ENCODE assay signal across 8 cellular contexts in genomic region chrX:49001521-49002090, GRCh38. TPM values are rescaled to one million over a fixed set of nuclear protein-coding genes. Genes with fewer than 3 reads are reported as not detected.
A peak's percentile ranks its signal among the peaks of the same experiment; 100 is the strongest.
DNase-seq lines count a peak whose midpoint lies in the region; ATAC-seq and TF ChIP-seq lines count a peak whose summit lies in the region.

No MANE protein-coding gene starts in this region.

- in situ Hi-C loops in SK-MEL-5 (cut with HindIII; ENCODE audit: low pct_unique_long_range_greater_than_20kb, low sequenced_read_pairs): no loop called here

- no peak for TF ChIP-seq CTCF in C4-2B (conservative IDR thresholded peaks at IDR 0.05)
- TF ChIP-seq CTCF in adrenal gland (IDR thresholded peaks at IDR 0.05): no peak
- no peak for TF ChIP-seq CTCF in left ventricle myocardium inferior (IDR thresholded peaks at IDR 0.05; ENCODE audit: borderline replicate concordance)

- H3K36me3 ChIP-seq in adrenal gland (replicated peaks in 1 of 2): peaks cover 0 to 12% of the 10 kb centered on the region in 2 donors
- H3K36me3 ChIP-seq in left ventricle myocardium inferior: peaks cover 12% of the 10 kb centered on the region

- ATAC-seq in GM19395 (IDR thresholded peaks at IDR 0.05; ENCODE audit: unreplicated experiment): peak; percentile 43
- ATAC-seq in sciatic nerve: peak; percentile 11

- intact Hi-C loops in adrenal gland (cut with DNase I) (no loop called here), left ventricle myocardium inferior (cut with micrococcal nuclease) (no loop called here), sciatic nerve (cut with DNase I) (no loop called here)

- H3K4me1 ChIP-seq in adrenal gland (replicated peaks in 1 of 2): no peaks in the 10 kb centered on the region
- H3K4me1 ChIP-seq in left ventricle myocardium inferior: peaks cover 7% of the 10 kb centered on the region

- no peak for TF ChIP-seq POLR2A in adrenal gland (IDR thresholded peaks at IDR 0.05)

- H3K9me3 ChIP-seq in adrenal gland (replicated peaks in 1 of 3): no peaks in the 10 kb centered on the region
- H3K9me3 ChIP-seq in left ventricle myocardium inferior (replicated peaks): no peaks in the 10 kb centered on the region

- DNase-seq in HK-2 (ENCODE audit: unreplicated experiment): peak; percentile 35
- peak; percentile 18 for DNase-seq in SK-MEL-5 (ENCODE audit: low read depth, low spot score)
- DNase-seq in adrenal gland: peak in 6 of 7 donors; percentile 21 to 58 (median 36)
- DNase-seq in left ventricle myocardium inferior: no peak
- DNase-seq in sciatic nerve (ENCODE audit: low spot score): no peak
- DNase-seq in DMS114 treated with DMSO at 0.1 percent for 48 hours (lab: John Stamatoyannopoulos, UW; ENCODE audit: unreplicated experiment): no peak

- 2 to 54% (median 25%) methylated on average over 4 to 17 of the region's 17 CpGs for WGBS in adrenal gland, 4 donors

- H3K27me3 ChIP-seq in adrenal gland: no peaks in the 10 kb centered on the region
- no peaks in the 10 kb centered on the region for H3K27me3 ChIP-seq in left ventricle myocardium inferior (ENCODE audit: low read depth)

- H3K4me3 ChIP-seq in adrenal gland: peak overlapping the region in 3 of 4 donors; percentile 49 to 69 (median 63)
- H3K4me3 ChIP-seq in left ventricle myocardium inferior: peak overlapping the region; percentile 78

- H3K27ac ChIP-seq in C4-2B (peak overlapping the region; percentile 86), adrenal gland (peak overlapping the region; percentile 55 to 95 (median 82)), left ventricle myocardium inferior (replicated peaks) (peak overlapping the region; percentile 85)

RNA-seq across cellular contexts. Expression of gene GRIPAP1, which starts 0.5 kb away (rescaled TPM):
- 16.6 and 17.0 TPM in 2 replicates for total RNA-seq in SK-MEL-5 (2014; rRNA removed; shearing (Covaris generic))
- polyA plus RNA-seq in SK-MEL-5 (2015; cell fraction: cytosol; rRNA removed): 25.8 and 30.4 TPM in 2 replicates
- 127 and 132 TPM in 2 replicates for polyA plus RNA-seq in SK-MEL-5 (2015; cell fraction: nucleus; rRNA removed)
- total RNA-seq in adrenal gland (10 to 100 TPM; 27.4 to 60.3 (median 41.6) TPM), left ventricle myocardium inferior (20.7 TPM), sciatic nerve (53.5 TPM)
- 10 to 100 TPM; 39.8 to 86.6 (median 44.1) TPM for polyA plus RNA-seq in adrenal gland

RNA-seq across cellular contexts. Expression of gene KCND1, which starts 30.0 kb away (rescaled TPM):
- total RNA-seq in SK-MEL-5 (2014; rRNA removed; shearing (Covaris generic)): 0.13 and 0.24 TPM in 2 replicates
- 0.12 and 0.25 TPM in 2 replicates for polyA plus RNA-seq in SK-MEL-5 (2015; cell fraction: cytosol; rRNA removed)
- polyA plus RNA-seq in SK-MEL-5 (2015; cell fraction: nucleus; rRNA removed): 1.7 and 20.7 TPM in 2 replicates
- total RNA-seq in adrenal gland (1 to 10 TPM in 5 of 8 donors, under 1 TPM in 3; 0.24 to 2.1 (median 1.0) TPM), left ventricle myocardium inferior (0.30 TPM), sciatic nerve (2.5 TPM)
- polyA plus RNA-seq in adrenal gland: 1 to 10 TPM in 1 of 3 donors, under 1 TPM in 2; 0.77 to 2.4 (median 0.82) TPM

RNA-seq across cellular contexts. Expression of gene TFE3, which starts 41.6 kb away (rescaled TPM):
- 17.0 and 20.0 TPM in 2 replicates for total RNA-seq in SK-MEL-5 (2014; rRNA removed; shearing (Covaris generic))
- 38.2 and 48.0 TPM in 2 replicates for polyA plus RNA-seq in SK-MEL-5 (2015; cell fraction: cytosol; rRNA removed)
- 26.4 and 34.8 TPM in 2 replicates for polyA plus RNA-seq in SK-MEL-5 (2015; cell fraction: nucleus; rRNA removed)
- total RNA-seq in adrenal gland (100 to 1,000 TPM in 4 of 8 donors, 10 to 100 TPM in 4; 79.2 to 168 (median 97.6) TPM), left ventricle myocardium inferior (19.2 TPM), sciatic nerve (69.0 TPM)
- 10 to 100 TPM; 45.6 to 76.1 (median 65.9) TPM for polyA plus RNA-seq in adrenal gland

RNA-seq across cellular contexts. Expression of gene OTUD5, which starts 44.2 kb away (rescaled TPM):
- 22.7 and 26.2 TPM in 2 replicates for total RNA-seq in SK-MEL-5 (2014; rRNA removed; shearing (Covaris generic))
- 52.9 and 55.3 TPM in 2 replicates for polyA plus RNA-seq in SK-MEL-5 (2015; cell fraction: cytosol; rRNA removed)
- 83.0 and 95.1 TPM in 2 replicates for polyA plus RNA-seq in SK-MEL-5 (2015; cell fraction: nucleus; rRNA removed)
- total RNA-seq in adrenal gland: 10 to 100 TPM; 39.4 to 67.8 (median 56.7) TPM
- polyA plus RNA-seq in adrenal gland: 10 to 100 TPM; 47.7 to 79.5 (median 52.2) TPM
- 21.2 TPM for total RNA-seq in left ventricle myocardium inferior
- 50.5 TPM for total RNA-seq in sciatic nerve

RNA-seq across cellular contexts. Expression of gene CCDC120, which starts 57.2 kb away (rescaled TPM):
- 0.77 and 1.0 TPM in 2 replicates for total RNA-seq in SK-MEL-5 (2014; rRNA removed; shearing (Covaris generic))
- polyA plus RNA-seq in SK-MEL-5 (2015; cell fraction: cytosol; rRNA removed): 8.2 and 8.4 TPM in 2 replicates
- 6.6 and 9.9 TPM in 2 replicates for polyA plus RNA-seq in SK-MEL-5 (2015; cell fraction: nucleus; rRNA removed)
- 10 to 100 TPM in 1 of 8 donors, 1 to 10 TPM in 7; 1.7 to 30.6 (median 4.0) TPM for total RNA-seq in adrenal gland
- 1 to 10 TPM; 1.1 to 8.2 (median 2.7) TPM for polyA plus RNA-seq in adrenal gland
- 1.6 TPM for total RNA-seq in left ventricle myocardium inferior
- total RNA-seq in sciatic nerve: 7.9 TPM

Comparison
In these comparisons a context has a peak if more than half of its experiments do, and no peak if none do; other contexts are left out.
1. DNase-seq: peak in HK-2 (single experiment), SK-MEL-5 (single experiment) and adrenal gland (6 of 7); none in left ventricle myocardium inferior (single experiment), sciatic nerve (single experiment) and DMS114 treated with DMSO at 0.1 percent for 48 hours (single experiment).
2. Peak in every context shown above with its lines, with median percentiles within 50 percentile points of each other: H3K27ac ChIP-seq.